20 cellular contexts compared by ENCODE assay signal in genomic region chr15:27865926-27866325, GRCh38.
DNase-seq lines count a peak whose midpoint lies in the region; ATAC-seq and TF ChIP-seq lines count a peak whose summit lies in the region.
"Had no signal": no experiment of that assay in that cellular context is flagged by ENCODE, and none has a peak within 500 bp of the region (broad histone marks: within the 10 kb centered on the region; RNA-seq: fewer than 3 reads in every experiment).

No MANE protein-coding gene starts in this region.

- no peaks in the 10 kb centered on the region for H3K4me1 Mint-ChIP-seq in activated CD4-positive, alpha-beta T cell treated with anti-CD3 and anti-CD28 coated beads, Interleukin-2, amount 10 ng/mL, durations not matched to agents 24 days and 14 days
- H3K4me1 Mint-ChIP-seq in GM23338 (peaks cover 10% of the 10 kb centered on the region; the same call in 2 of the 3 replicates), osteocyte (ENCODE audit: unreplicated experiment) (no peaks in the 10 kb centered on the region)
- H3K4me1 Mint-ChIP-seq: CD4-positive, CD25-positive, alpha-beta regulatory T cell; CD8-positive, alpha-beta memory T cell had no signal

- H4K20me1 ChIP-seq in GM23338 (replicated peaks; ENCODE audit: insufficient read depth) = no peaks in the 10 kb centered on the region

- no peak overlapping the region for H3K27ac ChIP-seq in GM23338 (ENCODE audit: low read depth)
- H3K27ac ChIP-seq: 22Rv1, A549, HL-60, KMS-11 had no signal

- no peaks in the 10 kb centered on the region for H3K27me3 ChIP-seq in GM23338 (ENCODE audit: insufficient read depth)

- H3K4me2 ChIP-seq in GM23338 = no peak overlapping the region
- H3K4me2 ChIP-seq: A549, KMS-11 had no signal

- H3K4me1 ChIP-seq in GM23338 (ENCODE audit: insufficient read depth) = no peaks in the 10 kb centered on the region
- H3K4me1 ChIP-seq: A549, Caco-2 had no signal

- H3K36me3 Mint-ChIP-seq in activated CD4-positive, alpha-beta T cell treated with anti-CD3 and anti-CD28 coated beads, Interleukin-2, amount 10 ng/mL, durations not matched to agents 24 days and 14 days (ENCODE audit: low read depth) = no peaks in the 10 kb centered on the region
- H3K36me3 Mint-ChIP-seq in GM23338 (ENCODE audit: low read depth) (peaks cover 18% of the 10 kb centered on the region), osteocyte (ENCODE audit: unreplicated experiment) (no peaks in the 10 kb centered on the region)
- H3K36me3 Mint-ChIP-seq: CD4-positive, CD25-positive, alpha-beta regulatory T cell; CD8-positive, alpha-beta memory T cell had no signal

- TF ChIP-seq CTCF in GM23338 (conservative IDR thresholded peaks at IDR 0.05; ENCODE audit: low read depth in 2 of 2) = no peak
- TF ChIP-seq CTCF in osteocyte (IDR thresholded peaks at IDR 0.05) = no peak

- H2AFZ ChIP-seq in GM23338 = no peak overlapping the region

- H3K4me3 ChIP-seq in GM23338 = no peak overlapping the region
- H3K4me3 ChIP-seq: A549 had no signal

- ATAC-seq in GM23338 = no peak
- no peak for ATAC-seq in GM18520 (IDR thresholded peaks at IDR 0.05; ENCODE audit: unreplicated experiment)
- ATAC-seq in HG03196 (IDR thresholded peaks at IDR 0.05; ENCODE audit: unreplicated experiment) = no peak
- ATAC-seq: A549 had no signal

- intact Hi-C loops in activated CD4-positive, alpha-beta T cell treated with anti-CD3 and anti-CD28 coated beads, Interleukin-2, amount 10 ng/mL, durations not matched to agents 24 days and 14 days (cut with micrococcal nuclease) = no loop called here

- peaks cover 4% of the 10 kb centered on the region for H3K9me3 Mint-ChIP-seq in activated CD4-positive, alpha-beta T cell treated with anti-CD3 and anti-CD28 coated beads, Interleukin-2, amount 10 ng/mL, durations not matched to agents 24 days and 14 days
- H3K9me3 Mint-ChIP-seq in GM23338 (peaks cover 20% of the 10 kb centered on the region), osteocyte (ENCODE audit: unreplicated experiment) (no peaks in the 10 kb centered on the region)

- no peak overlapping the region for H3K27ac Mint-ChIP-seq in activated CD4-positive, alpha-beta T cell treated with anti-CD3 and anti-CD28 coated beads, Interleukin-2, amount 10 ng/mL, durations not matched to agents 24 days and 14 days
- H3K27ac Mint-ChIP-seq in GM23338 (peak overlapping the region; percentile 36; the same call in 1 of the 2 replicates), osteocyte (ENCODE audit: unreplicated experiment) (no peak overlapping the region)
- H3K27ac Mint-ChIP-seq: H9 had no signal

- H3K4me3 Mint-ChIP-seq in activated CD4-positive, alpha-beta T cell treated with anti-CD3 and anti-CD28 coated beads, Interleukin-2, amount 10 ng/mL, durations not matched to agents 24 days and 14 days = no peak overlapping the region
- H3K4me3 Mint-ChIP-seq in GM23338 (no peak overlapping the region), osteocyte (ENCODE audit: unreplicated experiment) (no peak overlapping the region)
- H3K4me3 Mint-ChIP-seq: CD4-positive, CD25-positive, alpha-beta regulatory T cell; CD8-positive, alpha-beta memory T cell; H9 had no signal

- no peaks in the 10 kb centered on the region for H3K27me3 Mint-ChIP-seq in activated CD4-positive, alpha-beta T cell treated with anti-CD3 and anti-CD28 coated beads, Interleukin-2, amount 10 ng/mL, durations not matched to agents 24 days and 14 days
- H3K27me3 Mint-ChIP-seq in GM23338 (ENCODE audit: insufficient read depth, low read depth, poor library complexity) = peaks cover 2% of the 10 kb centered on the region
- H3K27me3 Mint-ChIP-seq in osteocyte (ENCODE audit: unreplicated experiment) = peaks cover 2% of the 10 kb centered on the region
- H3K27me3 Mint-ChIP-seq: CD4-positive, CD25-positive, alpha-beta regulatory T cell had no signal

- no peaks in the 10 kb centered on the region for H3F3A ChIP-seq in GM23338 (replicated peaks; ENCODE audit: low read depth)

- no peaks in the 10 kb centered on the region for H3K79me2 ChIP-seq in GM23338 (replicated peaks; ENCODE audit: insufficient read depth)

- no peaks in the 10 kb centered on the region for H3K9me2 ChIP-seq in GM23338 (ENCODE audit: insufficient read depth)

- DNase-seq in activated CD4-positive, alpha-beta T cell treated with anti-CD3 and anti-CD28 coated beads, Interleukin-2, amount 10 ng/mL, durations not matched to agents 24 days and 14 days = peak; percentile 26
- DNase-seq in activated CD4-positive, alpha-beta T cell treated with anti-CD3 and anti-CD28 coated beads, Interleukin-2, amount 50 U/mL, for 1 hour = no peak
- no peak for DNase-seq in GM23338 (ENCODE audit: low spot score)
- DNase-seq in osteocyte (ENCODE audit: extremely low spot score, unreplicated experiment) = peak; percentile 60
- no peak for DNase-seq in COLO829 (ENCODE audit: low spot score)
- DNase-seq: AML-193; C1 segment of cervical spinal cord; Caco-2; CD4-positive, CD25-positive, alpha-beta regulatory T cell; CD8-positive, alpha-beta memory T cell; DMS153; DMS79; GDM1; H9 had no signal

- H3K36me3 ChIP-seq in GM23338 (ENCODE audit: insufficient read depth) = no peaks in the 10 kb centered on the region

TF ChIP-seq in GM23338, 12 proteins besides CTCF, POLR2A, EP300 and RAD21 (continues in another document):
- TF ChIP-seq REST (IDR thresholded peaks at IDR 0.05; ENCODE audit: unreplicated experiment) = no peak
- TF ChIP-seq ETS1 (IDR thresholded peaks at IDR 0.05) = no peak
- TF ChIP-seq NANOG (IDR thresholded peaks at IDR 0.05; ENCODE audit: borderline replicate concordance) = no peak
- TF ChIP-seq POLR2AphosphoS5 (IDR thresholded peaks at IDR 0.05; ENCODE audit: low read depth) = no peak
- TF ChIP-seq JUNB (IDR thresholded peaks at IDR 0.05; ENCODE audit: unreplicated experiment) = no peak
- TF ChIP-seq EZH2 (IDR thresholded peaks at IDR 0.05; ENCODE audit: low read depth, unreplicated experiment) = no peak
- no peak for TF ChIP-seq STAT1 (IDR thresholded peaks at IDR 0.05; ENCODE audit: unreplicated experiment)
- no peak for TF ChIP-seq EZH2phosphoT487 (IDR thresholded peaks at IDR 0.05; ENCODE audit: unreplicated experiment)
- TF ChIP-seq ZNF331 (CRISPR knock-in tag; IDR thresholded peaks at IDR 0.05; ENCODE audit: low read depth) = no peak
- no peak for TF ChIP-seq CREB1 (CRISPR knock-in tag; IDR thresholded peaks at IDR 0.05; ENCODE audit: low read depth)
- no peak for TF ChIP-seq ZNF114 (CRISPR knock-in tag; IDR thresholded peaks at IDR 0.05)

Comparison
In these comparisons a context has a peak if more than half of its experiments do, and no peak if none do; other contexts are left out.
1. DNase-seq: peak in activated CD4-positive, alpha-beta T cell treated with anti-CD3 and anti-CD28 coated beads, Interleukin-2, amount 10 ng/mL, durations not matched to agents 24 days and 14 days (single experiment) and osteocyte (single experiment); none in activated CD4-positive, alpha-beta T cell treated with anti-CD3 and anti-CD28 coated beads, Interleukin-2, amount 50 U/mL, for 1 hour (single experiment), GM23338 (single experiment) and COLO829 (single experiment).